14 cellular contexts compared by ENCODE assay signal in genomic region chr9:27784999-27785713, GRCh38.
A peak's percentile ranks its signal among the peaks of the same experiment; 100 is the strongest.
DNase-seq lines count a peak whose midpoint lies in the region; ATAC-seq and TF ChIP-seq lines count a peak whose summit lies in the region.
"Had no signal": no experiment of that assay in that cellular context is flagged by ENCODE, and none has a peak within 500 bp of the region (broad histone marks: within the 10 kb centered on the region; RNA-seq: fewer than 3 reads in every experiment).

No MANE protein-coding gene starts in this region.

- H3K36me3 ChIP-seq in upper lobe of left lung = no peaks in the 10 kb centered on the region
- H3K36me3 ChIP-seq: heart right ventricle had no signal

- ATAC-seq in HG02885 (IDR thresholded peaks at IDR 0.05; ENCODE audit: poor library complexity, unreplicated experiment) = peak; percentile 44
- ATAC-seq in upper lobe of left lung (ENCODE audit: low FRiP score in 2 of 2) = no peak
- ATAC-seq: HCT116, heart right ventricle had no signal

- no peaks in the 10 kb centered on the region for H3K36me3 Mint-ChIP-seq in activated CD4-positive, alpha-beta memory T cell treated with anti-CD3 and anti-CD28 coated beads for 36 hours
- H3K36me3 Mint-ChIP-seq: naive B cell, type B pancreatic cell had no signal

- H3K27me3 ChIP-seq in upper lobe of left lung = no peaks in the 10 kb centered on the region
- H3K27me3 ChIP-seq: heart right ventricle had no signal

- no peak overlapping the region for H3K27ac Mint-ChIP-seq in activated CD4-positive, alpha-beta memory T cell treated with anti-CD3 and anti-CD28 coated beads for 36 hours
- H3K27ac Mint-ChIP-seq: naive B cell, type B pancreatic cell had no signal

- H3K9me3 Mint-ChIP-seq in activated CD4-positive, alpha-beta memory T cell treated with anti-CD3 and anti-CD28 coated beads for 36 hours = peaks cover 8% of the 10 kb centered on the region

- peak; percentile 13 for DNase-seq in activated T-cell treated with anti-CD3 and anti-CD28 coated beads for 48 hours (ENCODE audit: low read depth)
- no peak for DNase-seq in activated T-cell treated with anti-CD3 and anti-CD28 coated beads, Interleukin-2, amount 50 U/mL, for 1 hour
- DNase-seq in activated CD4-positive, alpha-beta memory T cell treated with anti-CD3 and anti-CD28 coated beads for 36 hours = peak; percentile 22
- DNase-seq in stimulated activated CD8-positive, alpha-beta memory T cell treated with anti-CD3 and anti-CD28 coated beads, Interleukin-2, amount 100 ng/mL, for 48 hours (ENCODE audit: low read depth in 2 of 2) = peak; percentile 7 to 14
- no peak for DNase-seq in central memory CD4-positive, alpha-beta T cell
- DNase-seq in DMS53 treated with DMSO at 0.1 percent for 48 hours (lab: John Stamatoyannopoulos, UW; ENCODE audit: unreplicated experiment) = no peak
- no peak for DNase-seq in upper lobe of left lung
- DNase-seq: dermis blood vessel endothelial cell, heart right ventricle, naive B cell, PC-9 had no signal

- H3K4me1 ChIP-seq in upper lobe of left lung = no peaks in the 10 kb centered on the region
- H3K4me1 ChIP-seq: heart right ventricle had no signal

- no peaks in the 10 kb centered on the region for H3K4me1 Mint-ChIP-seq in activated CD4-positive, alpha-beta memory T cell treated with anti-CD3 and anti-CD28 coated beads for 36 hours (ENCODE audit: low read depth)
- H3K4me1 Mint-ChIP-seq: naive B cell had no signal

- intact Hi-C loops in activated CD4-positive, alpha-beta memory T cell treated with anti-CD3 and anti-CD28 coated beads for 36 hours (cut with micrococcal nuclease) = no loop called here

- CTCF ChIA-PET in activated CD4-positive, alpha-beta memory T cell treated with anti-CD3 and anti-CD28 coated beads for 36 hours (lab: Charles Lee) = no interaction called here

- H3K9me3 ChIP-seq in upper lobe of left lung = no peaks in the 10 kb centered on the region

- POLR2A ChIA-PET in activated CD4-positive, alpha-beta memory T cell treated with anti-CD3 and anti-CD28 coated beads for 36 hours (lab: Charles Lee) = no interaction called here

- H3K27me3 Mint-ChIP-seq in activated CD4-positive, alpha-beta memory T cell treated with anti-CD3 and anti-CD28 coated beads for 36 hours = peaks cover 2% of the 10 kb centered on the region
- H3K27me3 Mint-ChIP-seq: type B pancreatic cell had no signal

- no peak for TF ChIP-seq POLR2A in upper lobe of left lung (IDR thresholded peaks at IDR 0.05)

- no peak for TF ChIP-seq EP300 in upper lobe of left lung (IDR thresholded peaks at IDR 0.05)

- no peak overlapping the region for H3K4me3 ChIP-seq in upper lobe of left lung
- H3K4me3 ChIP-seq: heart right ventricle, PC-9 had no signal

- no peak overlapping the region for H3K27ac ChIP-seq in upper lobe of left lung
- H3K27ac ChIP-seq: heart right ventricle, PC-9 had no signal

- no peak for TF ChIP-seq CTCF in upper lobe of left lung (IDR thresholded peaks at IDR 0.05)

- H3K4me3 Mint-ChIP-seq in activated CD4-positive, alpha-beta memory T cell treated with anti-CD3 and anti-CD28 coated beads for 36 hours = no peak overlapping the region
- H3K4me3 Mint-ChIP-seq: naive B cell, type B pancreatic cell had no signal

- 63 to 92% methylated on average over 4 to 6 of the region's 6 CpGs for WGBS in upper lobe of left lung, 2 donors

Comparison
In these comparisons a context has a peak if more than half of its experiments do, and no peak if none do; other contexts are left out.
1. DNase-seq: peak in activated T-cell treated with anti-CD3 and anti-CD28 coated beads for 48 hours (single experiment), activated CD4-positive, alpha-beta memory T cell treated with anti-CD3 and anti-CD28 coated beads for 36 hours (single experiment) and stimulated activated CD8-positive, alpha-beta memory T cell treated with anti-CD3 and anti-CD28 coated beads, Interleukin-2, amount 100 ng/mL, for 48 hours (2 of 2); none in activated T-cell treated with anti-CD3 and anti-CD28 coated beads, Interleukin-2, amount 50 U/mL, for 1 hour (single experiment), central memory CD4-positive, alpha-beta T cell (single experiment), DMS53 treated with DMSO at 0.1 percent for 48 hours (single experiment) and upper lobe of left lung (0 of 2).